In the genomic region with DNA sequence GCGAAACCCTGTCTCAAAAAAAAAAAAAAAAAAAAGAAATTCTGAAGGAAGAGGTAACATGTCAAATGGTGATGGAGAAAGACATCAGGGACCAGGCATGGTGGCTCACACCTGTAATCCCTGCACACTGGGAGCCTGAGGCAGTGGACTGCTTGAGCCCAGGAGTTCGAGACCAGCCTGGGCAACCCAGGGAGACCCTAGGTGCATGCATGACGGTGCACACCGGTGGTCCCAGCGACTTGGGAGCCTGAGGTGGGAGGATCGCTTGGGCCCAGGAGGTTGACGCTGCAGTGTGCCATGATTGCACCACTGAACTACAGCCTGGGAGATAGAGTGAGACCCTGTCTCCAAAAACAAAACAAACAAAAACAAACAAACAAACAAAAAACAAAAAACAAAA, we compare ENCODE assay signal across 11 cellular contexts. TPM values are rescaled to one million over a fixed set of nuclear protein-coding genes. Genes with fewer than 3 reads are reported as not detected.
DNase-seq lines count a peak whose midpoint lies in the region; ATAC-seq and TF ChIP-seq lines count a peak whose summit lies in the region.
"Had no signal": no experiment of that assay in that cellular context is flagged by ENCODE, and none has a peak within 500 bp of the region (broad histone marks: within the 10 kb centered on the region; RNA-seq: fewer than 3 reads in every experiment).

No MANE protein-coding gene starts in this region.

- peaks cover 12% of the 10 kb centered on the region for H3K79me1 ChIP-seq in mesendoderm (ENCODE audit: low read length)

- no peak overlapping the region for H3K56ac ChIP-seq in mesendoderm (ENCODE audit: low read length)

- peaks cover 12 to 14% of the 10 kb centered on the region in 2 donors for H3K36me3 Mint-ChIP-seq in activated naive CD4-positive, alpha-beta T cell treated with anti-CD3 and anti-CD28 coated beads, Interleukin-2, amount 50 U/mL, for 72 hours

- H3K9me3 ChIP-seq in HAP-1 (no peaks in the 10 kb centered on the region), uterus (no peaks in the 10 kb centered on the region)

- no peak overlapping the region for H3K4me2 ChIP-seq in mesendoderm (ENCODE audit: low read length)

- peak overlapping the region; percentile 95 for H3K4me3 ChIP-seq in ACC112 (ENCODE audit: low read depth, low read length)
- H3K4me3 ChIP-seq in HAP-1 = peak overlapping the region; percentile 87; the same call in 1 of the 2 replicates
- H3K4me3 ChIP-seq in mesendoderm (ENCODE audit: low read length) = no peak overlapping the region
- H3K4me3 ChIP-seq in uterus = peak overlapping the region in 1 of 2 donors; percentile 71

- DNase-seq in HAP-1 (ENCODE audit: low spot score in 2 of 2) (no peak), mesendoderm (no peak), erythroblast (lab: John Stamatoyannopoulos, UW) (no peak), uterus (no peak)
- no peak for DNase-seq in activated naive CD4-positive, alpha-beta T cell treated with anti-CD3 and anti-CD28 coated beads, Interleukin-2, amount 50 U/mL, for 72 hours (ENCODE audit: low spot score in 2 of 2)
- no peak for DNase-seq in effector CD4-positive, alpha-beta T cell
- DNase-seq: GOT3, NCI-H187 treated with DMSO at 0.1 percent for 48 hours, retina had no signal

- H2BK120ac ChIP-seq in mesendoderm (ENCODE audit: low read depth, low read length) = no peak overlapping the region

- H2AFZ ChIP-seq in ACC112 (ENCODE audit: low read length, unreplicated experiment) = no peak overlapping the region

- TF ChIP-seq POLR2A in erythroblast (IDR thresholded peaks at IDR 0.05; ENCODE audit: low read length) (no peak), uterus (IDR thresholded peaks at IDR 0.05) (no peak)

- no peak overlapping the region for H4K5ac ChIP-seq in mesendoderm (ENCODE audit: low read length)

- H2BK5ac ChIP-seq in mesendoderm (ENCODE audit: low read length) = no peak overlapping the region

- H3K4me1 ChIP-seq in ACC112 (ENCODE audit: control insufficient read depth, insufficient read depth, low read length, unreplicated experiment) (peaks cover 15% of the 10 kb centered on the region), HAP-1 (peaks cover 16% of the 10 kb centered on the region), mesendoderm (ENCODE audit: control insufficient read depth, low read depth, low read length) (peaks cover 3% of the 10 kb centered on the region), uterus (peaks cover 0 to 5% of the 10 kb centered on the region in 2 donors)

- H3K36me3 ChIP-seq in ACC112 (ENCODE audit: insufficient read depth, low read length) (0 out of 2 replicates have a peak, but pooled peaks cover 6% of the 10 kb centered on the region), HAP-1 (replicated peaks) (peaks cover 6% of the 10 kb centered on the region; the same call in 1 of the 2 replicates), mesendoderm (ENCODE audit: control insufficient read depth, insufficient read depth, low read length) (no peaks in the 10 kb centered on the region), uterus (no peaks in the 10 kb centered on the region)

- H3K79me2 ChIP-seq in ACC112 (ENCODE audit: control insufficient read depth, insufficient read depth, low read length, unreplicated experiment) (peaks cover 50% of the 10 kb centered on the region), mesendoderm (ENCODE audit: control insufficient read depth, insufficient read depth, low read length) (peaks cover 24% of the 10 kb centered on the region)

- in situ Hi-C loops in HAP-1 (cut with MboI; ENCODE audit: low sequenced_read_pairs) = no loop called here

- H3K4ac ChIP-seq in mesendoderm (ENCODE audit: low read depth, low read length) = no peak overlapping the region

- H3K27ac Mint-ChIP-seq in activated naive CD4-positive, alpha-beta T cell treated with anti-CD3 and anti-CD28 coated beads, Interleukin-2, amount 50 U/mL, for 72 hours = peak overlapping the region; percentile 86 to 88

- no peak for ATAC-seq in activated naive CD4-positive, alpha-beta T cell treated with anti-CD3 and anti-CD28 coated beads, Interleukin-2, amount 50 U/mL, for 72 hours
- ATAC-seq in HG03280 (IDR thresholded peaks at IDR 0.05; ENCODE audit: unreplicated experiment) = no peak

- no peaks in the 10 kb centered on the region for H3K9me3 Mint-ChIP-seq in activated naive CD4-positive, alpha-beta T cell treated with anti-CD3 and anti-CD28 coated beads, Interleukin-2, amount 50 U/mL, for 72 hours

- TF ChIP-seq CTCF in uterus (IDR thresholded peaks at IDR 0.05) = no peak

- H4K8ac ChIP-seq in mesendoderm (ENCODE audit: low read depth, low read length) = no peak overlapping the region

- no peak overlapping the region for H3K23ac ChIP-seq in mesendoderm (ENCODE audit: low read length)

- H2BK15ac ChIP-seq in mesendoderm (replicated peaks; ENCODE audit: low read depth) = no peak overlapping the region

- no peak overlapping the region for H3K18ac ChIP-seq in mesendoderm (ENCODE audit: low read length)

- WGBS in mesendoderm (ENCODE audit: extremely low coverage, insufficient coverage, low lambda C conversion rate) = no CpG with 5 or more reads among the region's 7 CpGs

- H3K27ac ChIP-seq in ACC112 (ENCODE audit: low read depth, low read length) (no peak overlapping the region), mesendoderm (ENCODE audit: low read depth, low read length) (no peak overlapping the region), uterus (no peak overlapping the region)

- H3K27me3 ChIP-seq in ACC112 (ENCODE audit: insufficient read depth, low read length) (no peaks in the 10 kb centered on the region), HAP-1 (ENCODE audit: low read depth) (no peaks in the 10 kb centered on the region), mesendoderm (ENCODE audit: insufficient read depth, low read length, poor library complexity) (no peaks in the 10 kb centered on the region), uterus (no peaks in the 10 kb centered on the region)

- peak overlapping the region; percentile 44 for H3K9ac ChIP-seq in mesendoderm (ENCODE audit: low read length)

- no peak overlapping the region for H2AK5ac ChIP-seq in mesendoderm (ENCODE audit: low read length)

- intact Hi-C loops in uterus (cut with DNase I; ENCODE audit: low total_unique reads) = no loop called here

RNA-seq across cellular contexts. Expression of a gene that starts 1.8 kb away (rescaled TPM):
- 10 to 100 TPM; 19.4 to 23.6 TPM for total RNA-seq in activated naive CD4-positive, alpha-beta T cell treated with anti-CD3 and anti-CD28 coated beads, Interleukin-2, amount 50 U/mL, for 72 hours
- polyA plus RNA-seq in mesendoderm (2013, experiment 1 of 2) = 45.7 TPM
- 43.9 TPM for polyA plus RNA-seq in mesendoderm (2013, experiment 2 of 2)
- total RNA-seq in uterus = 10 to 100 TPM in 3 of 4 donors, 1 to 10 TPM in 1; 8.7 to 62.4 (median 42.4) TPM

RNA-seq across cellular contexts. Expression of a gene that starts 21.1 kb away (rescaled TPM):
- under 1 TPM; 0.39 to 0.59 TPM for total RNA-seq in activated naive CD4-positive, alpha-beta T cell treated with anti-CD3 and anti-CD28 coated beads, Interleukin-2, amount 50 U/mL, for 72 hours
- polyA plus RNA-seq in mesendoderm (2013, experiment 1 of 2) = 0.07 TPM
- polyA plus RNA-seq in mesendoderm (2013, experiment 2 of 2) = 0.06 TPM
- total RNA-seq in uterus = 1 to 10 TPM in 2 of 4 donors, under 1 TPM in 1, not detected in 1; 0.82 to 1.8 (median 1.5) TPM
